Comparison of ENCODE assay signal across 17 cellular contexts in the genomic region with DNA sequence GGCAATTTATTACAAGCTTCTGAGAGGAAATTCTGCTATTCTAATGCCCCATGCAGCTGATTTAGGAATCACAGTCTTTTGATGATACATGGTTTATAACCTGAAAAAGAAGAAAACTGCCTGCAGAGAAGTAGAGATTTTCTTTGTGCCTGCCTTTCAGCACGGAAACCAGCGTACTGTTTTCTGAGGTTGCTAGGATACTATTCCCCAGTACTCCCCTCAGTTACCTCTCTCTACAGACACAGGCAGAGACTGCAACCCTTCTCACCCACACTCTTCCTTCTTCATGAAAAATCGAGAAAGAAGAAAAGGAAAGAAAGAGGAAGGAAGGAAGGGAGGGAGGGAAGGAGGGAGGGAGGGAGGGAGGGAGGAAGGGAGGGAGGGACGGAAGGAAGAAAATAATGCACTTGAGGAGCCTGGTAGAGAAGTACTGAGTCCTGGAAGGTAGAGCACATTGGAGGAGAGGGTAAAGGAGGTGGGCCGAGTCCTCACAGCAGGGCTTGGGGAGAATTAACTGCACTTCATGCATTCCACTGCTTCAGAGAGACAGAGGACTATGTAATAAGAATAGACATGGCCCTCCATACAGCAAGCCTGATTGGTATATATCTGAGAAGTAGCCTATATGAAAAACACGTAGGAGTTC.
"Had no signal": no experiment of that assay in that cellular context is flagged by ENCODE, and none has a peak within 500 bp of the region (broad histone marks: within the 10 kb centered on the region; RNA-seq: fewer than 3 reads in every experiment).

No MANE protein-coding gene starts in this region.

- H3K36me3 ChIP-seq: colonic mucosa, esophagus squamous epithelium, left ventricle myocardium inferior, pancreas, vagina had no signal

- DNase-seq: activated CD4-positive, alpha-beta T cell treated with anti-CD3 and anti-CD28 coated beads, Interleukin-2, amount 50 U/mL, for 48 hours; activated CD8-positive, alpha-beta memory T cell treated with anti-CD3 and anti-CD28 coated beads, Interleukin-2, amount 10 ng/mL, durations not matched to agents 7 days and 5 days; activated naive CD4-positive, alpha-beta T cell treated with anti-CD3 and anti-CD28 coated beads, Interleukin-2, amount 50 U/mL, for 16 hours; activated T-cell treated with anti-CD3 and anti-CD28 coated beads, Interleukin-2, amount 50 U/mL, for 1 hour; central memory CD4-positive, alpha-beta T cell; colonic mucosa; esophagus squamous epithelium; foreskin fibroblast; kidney; left ventricle myocardium inferior; pancreas; stimulated activated CD4-positive, alpha-beta T cell treated with anti-CD3 and anti-CD28 coated beads, Interleukin-12 subunit alpha, Interleukin-12 subunit beta, amount 100 ng/mL, for 4 hours had no signal

- H3K4me3 ChIP-seq: colonic mucosa, esophagus squamous epithelium, left ventricle myocardium inferior, pancreas, vagina had no signal

- FAIRE-seq: kidney, pancreas had no signal

- H3K27ac Mint-ChIP-seq: activated CD8-positive, alpha-beta memory T cell treated with anti-CD3 and anti-CD28 coated beads, Interleukin-2, amount 10 ng/mL, durations not matched to agents 7 days and 5 days; memory B cell; stimulated activated effector memory CD8-positive, alpha-beta T cell treated with anti-CD3 and anti-CD28 coated beads, Interleukin-12 subunit alpha, Interleukin-12 subunit beta, amount 100 ng/mL, for 72 hours had no signal

- H3K4me3 Mint-ChIP-seq: activated CD8-positive, alpha-beta memory T cell treated with anti-CD3 and anti-CD28 coated beads, Interleukin-2, amount 10 ng/mL, durations not matched to agents 7 days and 5 days; memory B cell; nephron; stimulated activated effector memory CD8-positive, alpha-beta T cell treated with anti-CD3 and anti-CD28 coated beads, Interleukin-12 subunit alpha, Interleukin-12 subunit beta, amount 100 ng/mL, for 72 hours had no signal

- H3K9me3 ChIP-seq: colonic mucosa, esophagus squamous epithelium, left ventricle myocardium inferior, pancreas, vagina had no signal

- H3K27ac ChIP-seq: colonic mucosa, esophagus squamous epithelium, left ventricle myocardium inferior, pancreas, vagina, VCaP had no signal

- H3K36me3 Mint-ChIP-seq: activated CD8-positive, alpha-beta memory T cell treated with anti-CD3 and anti-CD28 coated beads, Interleukin-2, amount 10 ng/mL, durations not matched to agents 7 days and 5 days; memory B cell; stimulated activated effector memory CD8-positive, alpha-beta T cell treated with anti-CD3 and anti-CD28 coated beads, Interleukin-12 subunit alpha, Interleukin-12 subunit beta, amount 100 ng/mL, for 72 hours had no signal

- H3K4me1 Mint-ChIP-seq: activated CD8-positive, alpha-beta memory T cell treated with anti-CD3 and anti-CD28 coated beads, Interleukin-2, amount 10 ng/mL, durations not matched to agents 7 days and 5 days; stimulated activated effector memory CD8-positive, alpha-beta T cell treated with anti-CD3 and anti-CD28 coated beads, Interleukin-12 subunit alpha, Interleukin-12 subunit beta, amount 100 ng/mL, for 72 hours had no signal

- H3K4me1 ChIP-seq: colonic mucosa had no signal

- H3K9me3 Mint-ChIP-seq: nephron; stimulated activated effector memory CD8-positive, alpha-beta T cell treated with anti-CD3 and anti-CD28 coated beads, Interleukin-12 subunit alpha, Interleukin-12 subunit beta, amount 100 ng/mL, for 72 hours had no signal

- H3K27me3 ChIP-seq: colonic mucosa, esophagus squamous epithelium, pancreas, vagina had no signal
